Comparison of ENCODE assay signal across 18 cellular contexts in genomic region chr6:16148498-16148897, GRCh38. TPM values are rescaled to one million over a fixed set of nuclear protein-coding genes. Genes with fewer than 3 reads are reported as not detected.
A peak's percentile ranks its signal among the peaks of the same experiment; 100 is the strongest.
DNase-seq lines count a peak whose midpoint lies in the region; ATAC-seq, FAIRE-seq and TF ChIP-seq lines count a peak whose summit lies in the region.
"Had no signal": no experiment of that assay in that cellular context is flagged by ENCODE, and none has a peak within 500 bp of the region (broad histone marks: within the 10 kb centered on the region; RNA-seq: fewer than 3 reads in every experiment).

No MANE protein-coding gene starts in this region.

- H3K4me2 ChIP-seq in PC-3 (ENCODE audit: low read length): no peak overlapping the region

- ATAC-seq in GM21619 (IDR thresholded peaks at IDR 0.05; ENCODE audit: unreplicated experiment) (no peak), GM18870 (IDR thresholded peaks at IDR 0.05; ENCODE audit: unreplicated experiment) (no peak), PC-3 (no peak)
- ATAC-seq: activated T-cell treated with anti-CD3 and anti-CD28 coated beads, Interleukin-2, amount 50 U/mL, for 4 hours; gastroesophageal sphincter had no signal

- no peak overlapping the region for H3K9ac ChIP-seq in PC-3 (ENCODE audit: low read length)

- no peak for TF ChIP-seq POLR2A in H54 (IDR thresholded peaks at IDR 0.05; ENCODE audit: low read depth, low read length)

- peaks cover 22% of the 10 kb centered on the region for H3K4me1 Mint-ChIP-seq in Caco-2 (ENCODE audit: low read depth, unreplicated experiment)
- H3K4me1 Mint-ChIP-seq: activated CD4-positive, alpha-beta T cell treated with anti-CD3 and anti-CD28 coated beads, Interleukin-2, amount 10 ng/mL, durations not matched to agents 7 days and 5 days had no signal

- H3F3A ChIP-seq in PC-3 (ENCODE audit: low read length, unreplicated experiment): no peaks in the 10 kb centered on the region

- FAIRE-seq in H54 (lab: Jason Lieb, UNC): no peak
- FAIRE-seq: D721Med, endothelial cell of umbilical vein had no signal

- H3K36me3 Mint-ChIP-seq in Caco-2 (ENCODE audit: insufficient read depth, unreplicated experiment): peaks cover 99% of the 10 kb centered on the region

- H3K4me3 ChIP-seq in Caco-2 (ENCODE audit: low read depth, low read length) (no peak overlapping the region), PC-3 (ENCODE audit: low read length) (no peak overlapping the region)
- H3K4me3 ChIP-seq: gastroesophageal sphincter had no signal

- no peak overlapping the region for H3K27ac ChIP-seq in PC-3 (ENCODE audit: low read length)
- H3K27ac ChIP-seq: gastroesophageal sphincter, HL-60 had no signal

- H3K4me1 ChIP-seq in Caco-2 (peaks cover 15% of the 10 kb centered on the region), PC-3 (ENCODE audit: insufficient read depth, low read length) (no peaks in the 10 kb centered on the region)

- peaks cover 5% of the 10 kb centered on the region; the same call in 1 of the 2 replicates for H3K36me3 ChIP-seq in Caco-2 (ENCODE audit: control insufficient read depth, insufficient read depth, low read length)
- H3K36me3 ChIP-seq in PC-3 (ENCODE audit: low read depth, low read length): peaks cover 31% of the 10 kb centered on the region

- H3K9me2 ChIP-seq in PC-3 (replicated peaks; ENCODE audit: low read length): no peaks in the 10 kb centered on the region

- no peaks in the 10 kb centered on the region for H3K79me2 ChIP-seq in PC-3 (ENCODE audit: low read length)

- BruUV-seq in Caco-2 (replicated peaks; lab: Mats Ljungman, UMichigan) (no TSS peak), PC-3 (replicated peaks; lab: Mats Ljungman, UMichigan) (no TSS peak)

- intact Hi-C loops in Caco-2 (cut with micrococcal nuclease; ENCODE audit: unreplicated experiment) (loop anchor here (1.0 kb wide), 1 partner anchor 19 kb away; no protein-coding TSS in a partner anchor), PC-3 (cut with micrococcal nuclease) (no loop called here)

- H3K27ac Mint-ChIP-seq in Caco-2 (ENCODE audit: unreplicated experiment): peak overlapping the region; percentile 11
- H3K27ac Mint-ChIP-seq: activated CD4-positive, alpha-beta T cell treated with anti-CD3 and anti-CD28 coated beads, Interleukin-2, amount 10 ng/mL, durations not matched to agents 7 days and 5 days; stimulated activated naive CD8-positive, alpha-beta T cell treated with anti-CD3 and anti-CD28 coated beads, Interleukin-15, Interleukin-2, amounts not matched to agents 100 ng/mL and 50 ng/mL, for 24 hours had no signal

- H3K4me3 Mint-ChIP-seq in Caco-2 (ENCODE audit: unreplicated experiment): peak overlapping the region; percentile 3
- H3K4me3 Mint-ChIP-seq: activated CD4-positive, alpha-beta T cell treated with anti-CD3 and anti-CD28 coated beads, Interleukin-2, amount 10 ng/mL, durations not matched to agents 7 days and 5 days; activated T-cell treated with anti-CD3 and anti-CD28 coated beads, Interleukin-2, amount 50 U/mL, for 4 hours; stimulated activated naive CD8-positive, alpha-beta T cell treated with anti-CD3 and anti-CD28 coated beads, Interleukin-15, Interleukin-2, amounts not matched to agents 100 ng/mL and 50 ng/mL, for 24 hours had no signal

- H3K9me3 ChIP-seq in Caco-2: no peaks in the 10 kb centered on the region
- H3K9me3 ChIP-seq in PC-3 (ENCODE audit: low read length): no peaks in the 10 kb centered on the region
- H3K9me3 ChIP-seq: gastroesophageal sphincter had no signal

- H4K20me1 ChIP-seq in PC-3 (ENCODE audit: low read length): no peaks in the 10 kb centered on the region

- DNase-seq in Caco-2 (peak; percentile 75 to 81), LoVo (ENCODE audit: low spot score) (peak; percentile 18), foreskin melanocyte (peak; percentile 25), mucosa of gallbladder (ENCODE audit: low spot score) (peak; percentile 65), PC-3 (no peak), H54 (ENCODE audit: insufficient read length, low spot score) (no peak)
- DNase-seq: activated CD4-positive, alpha-beta T cell treated with anti-CD3 and anti-CD28 coated beads, Interleukin-2, amount 10 ng/mL, durations not matched to agents 7 days and 5 days; activated T-cell treated with anti-CD3 and anti-CD28 coated beads, Interleukin-2, amount 50 U/mL, for 4 hours; central memory CD4-positive, alpha-beta T cell; SIG-M5; T-helper 9 cell had no signal

- no peaks in the 10 kb centered on the region for H3K27me3 ChIP-seq in Caco-2 (replicated peaks; ENCODE audit: control insufficient read depth, insufficient read depth, low read length)
- H3K27me3 ChIP-seq in PC-3 (ENCODE audit: low read length): no peaks in the 10 kb centered on the region
- H3K27me3 ChIP-seq: gastroesophageal sphincter had no signal

- TF ChIP-seq CTCF in Caco-2 (IDR thresholded peaks at IDR 0.05; ENCODE audit: insufficient read depth in 1 of 2, low read depth in 1 of 2, low read length in 1 of 2, severe bottlenecking in 1 of 2, unreplicated experiment in 1 of 2) (no peak), PC-3 (conservative IDR thresholded peaks at IDR 0.05; ENCODE audit: low read depth, low read length) (no peak)

- no peaks in the 10 kb centered on the region for H3K27me3 Mint-ChIP-seq in Caco-2 (ENCODE audit: insufficient read depth, unreplicated experiment)
- H3K27me3 Mint-ChIP-seq: activated CD4-positive, alpha-beta T cell treated with anti-CD3 and anti-CD28 coated beads, Interleukin-2, amount 10 ng/mL, durations not matched to agents 7 days and 5 days; stimulated activated naive CD8-positive, alpha-beta T cell treated with anti-CD3 and anti-CD28 coated beads, Interleukin-15, Interleukin-2, amounts not matched to agents 100 ng/mL and 50 ng/mL, for 24 hours had no signal

- POLR2A ChIA-PET in Caco-2 (lab: Charles Lee): interaction anchor here (1.4 kb wide), 1 partner anchor 20 kb away, joined by 7 read pairs; the partner anchor contains the start of gene MYLIP
- POLR2A ChIA-PET in PC-3 (lab: Charles Lee; ENCODE audit: unreplicated experiment): no interaction called here

- no peaks in the 10 kb centered on the region for H3K9me3 Mint-ChIP-seq in Caco-2 (ENCODE audit: unreplicated experiment)
- H3K9me3 Mint-ChIP-seq: activated CD4-positive, alpha-beta T cell treated with anti-CD3 and anti-CD28 coated beads, Interleukin-2, amount 10 ng/mL, durations not matched to agents 7 days and 5 days; activated T-cell treated with anti-CD3 and anti-CD28 coated beads, Interleukin-2, amount 50 U/mL, for 4 hours; stimulated activated naive CD8-positive, alpha-beta T cell treated with anti-CD3 and anti-CD28 coated beads, Interleukin-15, Interleukin-2, amounts not matched to agents 100 ng/mL and 50 ng/mL, for 24 hours had no signal

- no peak overlapping the region for H2AFZ ChIP-seq in PC-3 (ENCODE audit: low read length)

- CTCF ChIA-PET in Caco-2 (lab: Charles Lee): interaction anchor here (0.7 to 1.2 kb wide), 3 partner anchors 35 to 457 kb away, joined by 3 to 12 read pairs (median 4); no protein-coding TSS in a partner anchor
- CTCF ChIA-PET in PC-3 (lab: Charles Lee): no interaction called here

RNA-seq across cellular contexts. Expression of gene MYLIP, which starts 19.6 kb away (rescaled TPM):
- total RNA-seq in Caco-2 (2022) (46.5 and 48.1 TPM in 2 replicates), mucosa of gallbladder (53.2 TPM), PC-3 (2014; rRNA removed) (12.5 and 14.1 TPM in 2 replicates)

Comparison
In these comparisons a context has a peak if more than half of its experiments do, and no peak if none do; other contexts are left out.
1. DNase-seq: peak in Caco-2 (2 of 2), LoVo (single experiment), foreskin melanocyte (single experiment) and mucosa of gallbladder (single experiment); none in PC-3 (single experiment) and H54 (single experiment).